35 cellular contexts compared by ENCODE assay signal in the genomic region with DNA sequence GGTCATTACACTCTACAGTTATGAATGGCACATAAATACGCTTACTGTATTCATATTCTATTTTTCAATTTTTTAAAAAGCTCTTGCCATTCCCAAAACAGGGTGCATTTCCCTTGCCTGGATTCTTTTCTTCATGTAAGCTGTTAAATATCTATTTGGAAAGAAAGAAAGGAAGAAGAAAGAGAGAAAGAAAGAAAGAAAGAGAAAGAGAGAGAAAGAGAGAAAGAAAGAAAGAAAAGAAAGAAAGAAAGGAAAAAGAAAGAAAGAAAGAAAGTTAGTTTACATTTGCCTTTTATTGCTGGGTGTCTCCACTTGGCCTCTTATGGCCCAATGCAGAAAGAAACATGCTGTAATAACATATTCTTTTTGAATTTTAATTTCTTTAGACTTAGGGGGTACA.
"Had no signal": no experiment of that assay in that cellular context is flagged by ENCODE, and none has a peak within 500 bp of the region (broad histone marks: within the 10 kb centered on the region; RNA-seq: fewer than 3 reads in every experiment).

No MANE protein-coding gene starts in this region.

- H3K27me3 ChIP-seq: MG63 had no signal

- DNase-seq: MG63, MM.1S, MV-4-11, NCI-H1048, NCI-H1092, NCI-H1092 treated with DMSO at 0.1 percent for 48 hours, NCI-H1105, NCI-H1105 treated with DMSO at 0.1 percent for 48 hours, NCI-H1417, NCI-H1417 treated with DMSO at 0.1 percent for 48 hours, NCI-H1436, NCI-H1436 treated with DMSO at 0.1 percent for 48 hours, NCI-H146, NCI-H1694, NCI-H1694 treated with DMSO at 0.1 percent for 48 hours, NCI-H187, NCI-H187 treated with DMSO at 0.1 percent for 48 hours, NCI-H1930, NCI-H2029, NCI-H2029 treated with DMSO at 0.1 percent for 48 hours, NCI-H2081, NCI-H2081 treated with DMSO at 0.1 percent for 48 hours, NCI-H2107, NCI-H2171, NCI-H2171 treated with DMSO at 0.1 percent for 48 hours, NCI-H2227 treated with DMSO at 0.1 percent for 48 hours, NCI-H226, NCI-H345, NCI-H446, NCI-H446 treated with DMSO at 0.1 percent for 48 hours, NCI-H510A, NCI-H510A treated with DMSO at 0.1 percent for 48 hours, NCI-H524, NCI-H524 treated with DMSO at 0.1 percent for 48 hours, NCI-H526 had no signal

- H3K9me3 ChIP-seq: MG63 had no signal

- H3K4me3 ChIP-seq: MG63 had no signal

- H3K36me3 ChIP-seq: MG63 had no signal
